ENCODE assay signal across 26 cellular contexts in the genomic region with DNA sequence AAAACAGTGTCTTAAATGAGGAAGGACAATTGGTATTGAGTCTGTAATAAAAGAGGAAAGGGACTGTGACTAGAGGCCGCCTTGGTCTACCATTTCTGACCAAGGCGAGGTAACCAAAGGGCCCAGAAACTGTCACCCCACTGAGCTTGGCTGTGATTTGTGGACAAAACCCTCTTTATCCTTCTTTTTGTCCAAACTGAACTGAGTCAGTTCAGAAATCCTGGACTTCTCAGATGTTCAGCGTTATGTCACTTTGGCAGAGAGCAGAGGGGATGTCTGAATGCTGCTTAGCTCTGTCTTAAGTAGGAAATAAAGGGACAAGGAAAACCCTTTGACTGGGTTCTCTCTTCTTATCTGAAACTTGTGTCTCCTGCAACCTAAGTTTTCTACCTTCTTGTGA.
DNase-seq lines count a peak whose midpoint lies in the region; ATAC-seq lines count a peak whose summit lies in the region.
"Had no signal": no experiment of that assay in that cellular context is flagged by ENCODE, and none has a peak within 500 bp of the region (broad histone marks: within the 10 kb centered on the region; RNA-seq: fewer than 3 reads in every experiment).

No MANE protein-coding gene starts in this region.

- H3K9me2 ChIP-seq in GM23248 (ENCODE audit: insufficient read depth): no peaks in the 10 kb centered on the region

- H3K4me1 ChIP-seq in GM23248 (ENCODE audit: insufficient read depth) (peaks cover 11% of the 10 kb centered on the region), skeletal muscle tissue (ENCODE audit: control insufficient read depth in 3 of 3, insufficient read depth in 3 of 3, low read length in 3 of 3) (no peaks in the 10 kb centered on the region)

- no peaks in the 10 kb centered on the region for H4K20me1 ChIP-seq in GM23248 (ENCODE audit: insufficient read depth)

- peak overlapping the region; percentile 66 for H2AFZ ChIP-seq in GM23248

- in situ Hi-C loops in GM23248 (cut with MboI): no loop called here

- no peaks in the 10 kb centered on the region for H3K27me3 Mint-ChIP-seq in stimulated activated naive CD8-positive, alpha-beta T cell treated with anti-CD3 and anti-CD28 coated beads, Interleukin-15, amount 100 ng/mL, for 72 hours
- H3K27me3 Mint-ChIP-seq: activated CD8-positive, alpha-beta memory T cell treated with anti-CD3 and anti-CD28 coated beads, Interleukin-2, amount 10 ng/mL, durations not matched to agents 7 days and 5 days; CD4-positive, alpha-beta T cell; progenitor cell of endocrine pancreas had no signal

- no peak for DNase-seq in GM23248
- peak in 6 of 61 donors; percentile 1 to 32 (median 16) for DNase-seq in caudate nucleus (lab: John Stamatoyannopoulos, UW)
- DNase-seq in activated CD4-positive, CD25-positive, alpha-beta regulatory T cell (lab: John Stamatoyannopoulos, UW): no peak
- no peak for DNase-seq in activated gamma-delta T cell treated with Interleukin-2 at 50 U/mL for 16 hours
- DNase-seq in stimulated activated naive CD8-positive, alpha-beta T cell treated with anti-CD3 and anti-CD28 coated beads, Interleukin-15, amount 100 ng/mL, for 72 hours: no peak
- DNase-seq: activated CD4-positive, alpha-beta T cell treated with anti-CD3 and anti-CD28 coated beads for 48 hours; activated CD8-positive, alpha-beta memory T cell treated with anti-CD3 and anti-CD28 coated beads, Interleukin-2, amount 10 ng/mL, durations not matched to agents 7 days and 5 days; CD4-positive, alpha-beta T cell; GF-D8; GOT3; heart right ventricle; MV-4-11; NCI-H1694 treated with DMSO at 0.1 percent for 48 hours; NCI-H748 treated with DMSO at 0.1 percent for 48 hours; PC-3; SHP77 treated with DMSO at 0.1 percent for 48 hours; stimulated activated CD4-positive, alpha-beta T cell treated with anti-CD3 and anti-CD28 coated beads, Interleukin-4, amount 100 ng/mL, for 24 hours; stomach had no signal

- no peak for ATAC-seq in stimulated activated naive CD8-positive, alpha-beta T cell treated with anti-CD3 and anti-CD28 coated beads, Interleukin-15, amount 100 ng/mL, for 72 hours
- ATAC-seq in GM21528 (IDR thresholded peaks at IDR 0.05; ENCODE audit: low FRiP score, unreplicated experiment): no peak
- ATAC-seq: activated CD8-positive, alpha-beta memory T cell treated with anti-CD3 and anti-CD28 coated beads, Interleukin-2, amount 10 ng/mL, durations not matched to agents 7 days and 5 days; activated naive CD4-positive, alpha-beta T cell treated with anti-CD3 and anti-CD28 coated beads, Interleukin-2, amount 50 U/mL, for 72 hours; PC-3 had no signal

- H3K9me3 ChIP-seq in GM23248 (ENCODE audit: low read depth): no peaks in the 10 kb centered on the region
- no peaks in the 10 kb centered on the region for H3K9me3 ChIP-seq in skeletal muscle tissue (ENCODE audit: control insufficient read depth in 3 of 3, low read length in 3 of 3)
- H3K9me3 ChIP-seq: heart right ventricle, stomach had no signal

- peaks cover 24% of the 10 kb centered on the region for H3F3A ChIP-seq in GM23248 (ENCODE audit: insufficient read depth)

- peaks cover 35% of the 10 kb centered on the region for H3K4me1 Mint-ChIP-seq in stimulated activated naive CD8-positive, alpha-beta T cell treated with anti-CD3 and anti-CD28 coated beads, Interleukin-15, amount 100 ng/mL, for 72 hours
- H3K4me1 Mint-ChIP-seq: mesothelial cell of epicardium had no signal

- no peaks in the 10 kb centered on the region for H3K27me3 ChIP-seq in GM23248 (replicated peaks; ENCODE audit: insufficient read depth)
- H3K27me3 ChIP-seq in layer of hippocampus (ENCODE audit: control insufficient read depth, insufficient read depth, low read length): no peaks in the 10 kb centered on the region
- H3K27me3 ChIP-seq in skeletal muscle tissue (ENCODE audit: control insufficient read depth in 3 of 3, insufficient read depth in 3 of 3, low read length in 3 of 3): no peaks in the 10 kb centered on the region
- H3K27me3 ChIP-seq: heart right ventricle, stomach had no signal

- no peak overlapping the region for H3K27ac ChIP-seq in GM23248
- peak overlapping the region; percentile 48 for H3K27ac ChIP-seq in caudate nucleus (ENCODE audit: low read depth, low read length)
- peak overlapping the region; percentile 21 for H3K27ac ChIP-seq in layer of hippocampus (ENCODE audit: low read depth, low read length)
- peak overlapping the region; percentile 62 for H3K27ac ChIP-seq in skeletal muscle tissue (ENCODE audit: low read depth, low read length)

- no peaks in the 10 kb centered on the region for H3K9me3 Mint-ChIP-seq in stimulated activated naive CD8-positive, alpha-beta T cell treated with anti-CD3 and anti-CD28 coated beads, Interleukin-15, amount 100 ng/mL, for 72 hours
- H3K9me3 Mint-ChIP-seq: activated T-helper 1 cell treated with anti-CD3 and anti-CD28 coated beads, Interleukin-12 subunit alpha, Interleukin-12 subunit beta, Interleukin-2, Interleukin-4 antibody, amounts not matched to agents 30 ng/mL and 10 ng/mL and 1 ng/mL, durations not matched to agents 14 hours and 24 hours and 36 hours; CD4-positive, alpha-beta T cell; mesothelial cell of epicardium; nephron had no signal

- H3K4me3 Mint-ChIP-seq in stimulated activated naive CD8-positive, alpha-beta T cell treated with anti-CD3 and anti-CD28 coated beads, Interleukin-15, amount 100 ng/mL, for 72 hours: no peak overlapping the region
- H3K4me3 Mint-ChIP-seq: activated CD8-positive, alpha-beta memory T cell treated with anti-CD3 and anti-CD28 coated beads, Interleukin-2, amount 10 ng/mL, durations not matched to agents 7 days and 5 days; activated T-helper 1 cell treated with anti-CD3 and anti-CD28 coated beads, Interleukin-12 subunit alpha, Interleukin-12 subunit beta, Interleukin-2, Interleukin-4 antibody, amounts not matched to agents 30 ng/mL and 10 ng/mL and 1 ng/mL, durations not matched to agents 14 hours and 24 hours and 36 hours; CD4-positive, alpha-beta T cell; mesothelial cell of epicardium; nephron had no signal

- H3K79me2 ChIP-seq in GM23248 (ENCODE audit: insufficient read depth): no peaks in the 10 kb centered on the region

- 38 to 51% methylated on average over 3 of the region's 3 CpGs for WGBS in GM23248 (ENCODE audit: low coverage in 1 of 2, low lambda C conversion rate in 2 of 2, missing lambda C conversion rate in 2 of 2), 2 experiments

- no peak overlapping the region for H3K9ac ChIP-seq in GM23248
- H3K9ac ChIP-seq in skeletal muscle tissue (ENCODE audit: low read depth in 1 of 3, low read length in 3 of 3): no peak overlapping the region

- H3K36me3 ChIP-seq in GM23248 (ENCODE audit: low read depth) (no peaks in the 10 kb centered on the region), skeletal muscle tissue (ENCODE audit: control insufficient read depth in 3 of 3, insufficient read depth in 3 of 3, low read length in 3 of 3) (no peaks in the 10 kb centered on the region)
- H3K36me3 ChIP-seq: heart right ventricle, stomach had no signal

- H3K27ac Mint-ChIP-seq in stimulated activated naive CD8-positive, alpha-beta T cell treated with anti-CD3 and anti-CD28 coated beads, Interleukin-15, amount 100 ng/mL, for 72 hours: no peak overlapping the region
- H3K27ac Mint-ChIP-seq: activated CD8-positive, alpha-beta memory T cell treated with anti-CD3 and anti-CD28 coated beads, Interleukin-2, amount 10 ng/mL, durations not matched to agents 7 days and 5 days; activated naive CD4-positive, alpha-beta T cell treated with anti-CD3 and anti-CD28 coated beads, Interleukin-2, amount 50 U/mL, for 72 hours; activated T-helper 1 cell treated with anti-CD3 and anti-CD28 coated beads, Interleukin-12 subunit alpha, Interleukin-12 subunit beta, Interleukin-2, Interleukin-4 antibody, amounts not matched to agents 30 ng/mL and 10 ng/mL and 1 ng/mL, durations not matched to agents 14 hours and 24 hours and 36 hours; CD4-positive, alpha-beta T cell; mesothelial cell of epicardium; progenitor cell of endocrine pancreas had no signal

- no peak overlapping the region for H3K4me2 ChIP-seq in GM23248 (ENCODE audit: unreplicated experiment)

- H3K4me3 ChIP-seq in GM23248 (no peak overlapping the region), skeletal muscle tissue (ENCODE audit: low read length in 3 of 3) (no peak overlapping the region)
- H3K4me3 ChIP-seq: heart right ventricle, stomach had no signal
